Comparison of ENCODE assay signal across 18 cellular contexts in genomic region chr3:69462022-69462825, GRCh38.
"Had no signal": no experiment of that assay in that cellular context is flagged by ENCODE, and none has a peak within 500 bp of the region (broad histone marks: within the 10 kb centered on the region; RNA-seq: fewer than 3 reads in every experiment).

No MANE protein-coding gene starts in this region.

- H3K27ac ChIP-seq: colonic mucosa, neutrophil, prostate gland, right lobe of liver, spleen, testis had no signal

- H3K4me3 ChIP-seq: colonic mucosa, prostate gland, right lobe of liver, spleen, testis had no signal

- H3K4me3 Mint-ChIP-seq: activated CD4-positive, alpha-beta memory T cell treated with anti-CD3 and anti-CD28 coated beads for 36 hours; activated naive CD8-positive, alpha-beta T cell; activated T-cell treated with anti-CD3 and anti-CD28 coated beads, Interleukin-2, amount 50 U/mL, for 4 hours; naive thymus-derived CD4-positive, alpha-beta T cell; T-helper 2 cell treated with Interferon-gamma antibody and Interleukin-4, amounts not matched to agents 5 μg/mL and 100 μg/mL, for 36 hours had no signal

- ATAC-seq: activated T-cell treated with anti-CD3 and anti-CD28 coated beads, Interleukin-2, amount 50 U/mL, for 4 hours; naive thymus-derived CD4-positive, alpha-beta T cell had no signal

- H3K27me3 ChIP-seq: colonic mucosa, neutrophil, right lobe of liver, spleen, testis had no signal

- DNase-seq: activated CD4-positive, alpha-beta memory T cell treated with anti-CD3 and anti-CD28 coated beads for 36 hours; activated CD4-positive, CD25-positive, alpha-beta regulatory T cell treated with anti-CD3 and anti-CD28 coated beads, Interleukin-2, amount 50 U/mL, for 72 hours; activated gamma-delta T cell; activated T-cell treated with anti-CD3 and anti-CD28 coated beads, Interleukin-2, amount 50 U/mL, for 4 hours; anterior cingulate cortex; colonic mucosa; effector CD8-positive, alpha-beta T cell; hypothalamus; naive thymus-derived CD4-positive, alpha-beta T cell; right lobe of liver; spleen; stimulated activated CD4-positive, alpha-beta T cell treated with anti-CD3 and anti-CD28 coated beads, Interleukin-2, amount 100 ng/mL, for 24 hours; stimulated activated naive CD4-positive, alpha-beta T cell treated with Interleukin-2 at 50 U/mL for 16 hours; testis had no signal

- H3K36me3 Mint-ChIP-seq: activated CD4-positive, alpha-beta memory T cell treated with anti-CD3 and anti-CD28 coated beads for 36 hours; activated naive CD8-positive, alpha-beta T cell; naive thymus-derived CD4-positive, alpha-beta T cell had no signal

- H3K4me1 ChIP-seq: colonic mucosa, prostate gland, right lobe of liver, testis had no signal

- H3K9me3 ChIP-seq: colonic mucosa, neutrophil, prostate gland, right lobe of liver, spleen, testis had no signal

- H3K4me1 Mint-ChIP-seq: naive thymus-derived CD4-positive, alpha-beta T cell had no signal

- H3K9me3 Mint-ChIP-seq: activated CD4-positive, alpha-beta memory T cell treated with anti-CD3 and anti-CD28 coated beads for 36 hours; activated T-cell treated with anti-CD3 and anti-CD28 coated beads, Interleukin-2, amount 50 U/mL, for 4 hours; T-helper 2 cell treated with Interferon-gamma antibody and Interleukin-4, amounts not matched to agents 5 μg/mL and 100 μg/mL, for 36 hours had no signal

- H3K36me3 ChIP-seq: colonic mucosa, neutrophil, prostate gland, right lobe of liver, spleen had no signal

- H3K27ac Mint-ChIP-seq: activated CD4-positive, alpha-beta memory T cell treated with anti-CD3 and anti-CD28 coated beads for 36 hours; activated naive CD8-positive, alpha-beta T cell; naive thymus-derived CD4-positive, alpha-beta T cell; T-helper 2 cell treated with Interferon-gamma antibody and Interleukin-4, amounts not matched to agents 5 μg/mL and 100 μg/mL, for 36 hours had no signal
